8 cellular contexts compared by ENCODE assay signal in the genomic region with DNA sequence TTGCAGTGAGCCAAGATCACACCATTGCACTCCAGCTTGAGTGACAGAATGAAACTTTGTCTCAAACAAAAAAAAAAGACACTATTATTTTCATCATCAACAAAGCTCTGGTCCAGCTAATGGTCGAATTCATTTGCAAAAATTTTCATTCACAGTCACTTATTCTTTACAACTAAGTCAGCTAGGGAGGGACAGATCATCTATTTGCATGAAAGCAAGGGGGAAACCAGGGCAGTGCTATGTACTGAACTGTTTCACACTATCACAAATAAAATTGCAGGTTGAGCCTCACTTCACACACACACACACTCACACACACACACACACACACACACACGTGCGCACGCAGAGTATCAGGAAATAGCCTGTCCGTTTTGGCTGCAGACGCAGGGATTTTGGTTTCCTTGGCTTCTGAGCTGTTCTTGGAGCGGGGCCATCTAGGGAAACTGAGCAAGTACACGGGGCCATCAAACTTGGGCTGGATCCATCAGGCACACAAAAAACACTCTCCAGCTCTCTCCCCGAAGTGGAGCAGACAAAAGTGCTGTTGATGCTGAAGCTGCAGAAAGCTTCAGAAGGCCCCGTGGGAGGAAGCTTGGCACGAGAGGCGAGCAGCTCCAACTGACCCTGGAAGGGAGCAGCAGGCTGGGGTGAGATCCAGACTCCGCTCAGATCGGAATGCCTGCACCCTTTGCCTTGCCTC. TPM values are rescaled to one million over a fixed set of nuclear protein-coding genes. Genes with fewer than 3 reads are reported as not detected.
DNase-seq lines count a peak whose midpoint lies in the region; ATAC-seq and TF ChIP-seq lines count a peak whose summit lies in the region.

No MANE protein-coding gene starts in this region.

- H3K9ac ChIP-seq in BLaER1 = peak overlapping the region; percentile 57; the same call in 1 of the 2 replicates
- H3K9ac ChIP-seq in trophoblast cell (ENCODE audit: low read length) = no peak overlapping the region

- H3K18ac ChIP-seq in trophoblast cell (ENCODE audit: low read length) = no peak overlapping the region

- H3K4me2 ChIP-seq in BLaER1 (peak overlapping the region; percentile 74), trophoblast cell (ENCODE audit: low read length) (no peak overlapping the region)

- no peak overlapping the region for H2AK5ac ChIP-seq in trophoblast cell (ENCODE audit: low read length)

- ATAC-seq in HG03565 (IDR thresholded peaks at IDR 0.05; ENCODE audit: unreplicated experiment) = no peak

- no peak overlapping the region for H4K8ac ChIP-seq in trophoblast cell (ENCODE audit: low read depth, low read length)

- H3K27ac ChIP-seq in BLaER1 (peak overlapping the region; percentile 28; the same call in 1 of the 2 replicates), SJCRH30 (no peak overlapping the region), trophoblast cell (ENCODE audit: low read depth, low read length) (no peak overlapping the region), esophagus squamous epithelium (peak overlapping the region in 1 of 4 donors; percentile 1)

- H3K9me3 ChIP-seq in BLaER1 (no peaks in the 10 kb centered on the region), SJCRH30 (replicated peaks) (no peaks in the 10 kb centered on the region), trophoblast cell (ENCODE audit: insufficient read depth, low read depth, low read length) (no peaks in the 10 kb centered on the region), esophagus squamous epithelium (no peaks in the 10 kb centered on the region)

- peak overlapping the region; percentile 45 for H2AFZ ChIP-seq in trophoblast cell (ENCODE audit: insufficient read depth, low read length, poor library complexity)

- no peak overlapping the region for H3K23ac ChIP-seq in trophoblast cell (ENCODE audit: low read length)

- no CpG with 5 or more reads among the region's 14 CpGs for WGBS in trophoblast cell (ENCODE audit: extremely low coverage, insufficient coverage, insufficient read length)
- WGBS in esophagus squamous epithelium, 2 donors = 7 to 8% methylated on average over 12 to 13 of the region's 14 CpGs

- H3K79me2 ChIP-seq in trophoblast cell (ENCODE audit: control insufficient read depth, insufficient read depth, low read length, poor library complexity) = no peaks in the 10 kb centered on the region

- intact Hi-C loops in esophagus squamous epithelium (cut with DNase I) = no loop called here

- no peak overlapping the region for H2BK120ac ChIP-seq in trophoblast cell (ENCODE audit: insufficient read depth, low read length, poor library complexity)

- no peak for TF ChIP-seq CTCF in esophagus squamous epithelium (IDR thresholded peaks at IDR 0.05)

- H3K27me3 ChIP-seq in BLaER1 (no peaks in the 10 kb centered on the region), SJCRH30 (no peaks in the 10 kb centered on the region), trophoblast cell (ENCODE audit: insufficient read depth, low read length) (no peaks in the 10 kb centered on the region), esophagus squamous epithelium (peaks cover 0 to 29% (median 0%) of the 10 kb centered on the region in 4 donors)

- peak; percentile 60 to 64 for DNase-seq in SJCRH30
- DNase-seq in glomerular endothelial cell (ENCODE audit: extremely low read depth, low read depth, low spot score) = peak; percentile 44
- DNase-seq in trophoblast cell = no peak
- DNase-seq in esophagus squamous epithelium (lab: John Stamatoyannopoulos, UW) = no peak
- DNase-seq in activated T-cell treated with anti-CD3 and anti-CD28 coated beads, Interleukin-2, amount 50 U/mL, for 1 hour = no peak
- no peak for DNase-seq in activated effector memory CD4-positive, alpha-beta T cell treated with Interleukin-2 at 50 U/mL for 16 hours

- no peak overlapping the region for H2BK5ac ChIP-seq in trophoblast cell (ENCODE audit: low read depth, low read length, poor library complexity)

- H3K36me3 ChIP-seq in BLaER1 (no peaks in the 10 kb centered on the region), SJCRH30 (no peaks in the 10 kb centered on the region), trophoblast cell (ENCODE audit: control insufficient read depth in 1 of 2, insufficient read depth in 2 of 2, low read length in 2 of 2) (no peaks in the 10 kb centered on the region), esophagus squamous epithelium (no peaks in the 10 kb centered on the region)

- no peaks in the 10 kb centered on the region for H3K79me1 ChIP-seq in trophoblast cell (ENCODE audit: low read length)

- no peak overlapping the region for H4K91ac ChIP-seq in trophoblast cell (ENCODE audit: low read depth, low read length)

- H3K4me3 ChIP-seq in BLaER1 = peak overlapping the region; percentile 35; the same call in 1 of the 2 replicates
- H3K4me3 ChIP-seq in SJCRH30 = peak overlapping the region; percentile 41
- no peak overlapping the region for H3K4me3 ChIP-seq in trophoblast cell (ENCODE audit: low read depth, low read length)
- peak overlapping the region in 1 of 4 donors; percentile 47 for H3K4me3 ChIP-seq in esophagus squamous epithelium

- no peak overlapping the region for H3K14ac ChIP-seq in trophoblast cell (ENCODE audit: low read length)

- no peak for TF ChIP-seq POLR2A in esophagus squamous epithelium (IDR thresholded peaks at IDR 0.05)

- no peak overlapping the region for H2BK12ac ChIP-seq in trophoblast cell (ENCODE audit: low read length)

- H3K4me1 ChIP-seq in BLaER1 (peaks cover 56% of the 10 kb centered on the region), SJCRH30 (peaks cover 7% of the 10 kb centered on the region; the same call in 1 of the 2 replicates), trophoblast cell (ENCODE audit: control insufficient read depth in 1 of 2, insufficient read depth in 2 of 2, low read length in 2 of 2) (no peaks in the 10 kb centered on the region), esophagus squamous epithelium (peaks cover 0 to 31% (median 6%) of the 10 kb centered on the region in 3 donors)

- no peaks in the 10 kb centered on the region for H4K20me1 ChIP-seq in BLaER1

- no peak overlapping the region for H4K12ac ChIP-seq in trophoblast cell (ENCODE audit: low read depth, low read length)

- H3K4ac ChIP-seq in trophoblast cell (ENCODE audit: low read depth, low read length) = no peak overlapping the region

RNA-seq across cellular contexts. Expression of a gene that starts 44.3 kb away (rescaled TPM):
- total RNA-seq in SJCRH30 (2014; rRNA removed; shearing (Covaris generic)) = 33.2 and 42.3 TPM in 2 replicates
- total RNA-seq in glomerular endothelial cell (34.5 and 44.0 TPM in 2 replicates), esophagus squamous epithelium (10 to 100 TPM; 11.4 to 42.5 (median 26.8) TPM)
- polyA plus RNA-seq in trophoblast cell (2013) = 13.5 and 15.5 TPM in 2 replicates

Comparison
In these comparisons a context has a peak if more than half of its experiments do, and no peak if none do; other contexts are left out.
1. DNase-seq: peak in SJCRH30 (2 of 2) and glomerular endothelial cell (single experiment); none in trophoblast cell (0 of 2), esophagus squamous epithelium (single experiment), activated T-cell treated with anti-CD3 and anti-CD28 coated beads, Interleukin-2, amount 50 U/mL, for 1 hour (single experiment) and activated effector memory CD4-positive, alpha-beta T cell treated with Interleukin-2 at 50 U/mL for 16 hours (single experiment).